Comparison of ENCODE assay signal across 9 cellular contexts in genomic region chrX:53678667-53679066, GRCh38. TPM values are rescaled to one million over a fixed set of nuclear protein-coding genes. Genes with fewer than 3 reads are reported as not detected.
DNase-seq lines count a peak whose midpoint lies in the region; ATAC-seq, FAIRE-seq and TF ChIP-seq lines count a peak whose summit lies in the region.
"Had no signal": no experiment of that assay in that cellular context is flagged by ENCODE, and none has a peak within 500 bp of the region (broad histone marks: within the 10 kb centered on the region; RNA-seq: fewer than 3 reads in every experiment).

No MANE protein-coding gene starts in this region.

- intact Hi-C loops in left colon (cut with DNase I, micrococcal nuclease): no loop called here

- no peaks in the 10 kb centered on the region for H3K9me3 Mint-ChIP-seq in activated naive CD4-positive, alpha-beta T cell treated with anti-CD3 and anti-CD28 coated beads, Interleukin-2, amount 50 U/mL, for 24 hours
- no peaks in the 10 kb centered on the region for H3K9me3 Mint-ChIP-seq in activated naive CD4-positive, alpha-beta T cell treated with anti-CD3 and anti-CD28 coated beads, Interleukin-2, amount 50 U/mL, for 72 hours
- H3K9me3 Mint-ChIP-seq in chondrocyte (ENCODE audit: low read depth): peaks cover 2% of the 10 kb centered on the region
- no peaks in the 10 kb centered on the region for H3K9me3 Mint-ChIP-seq in stimulated activated naive CD8-positive, alpha-beta T cell treated with anti-CD3 and anti-CD28 coated beads, Interleukin-15, amount 100 ng/mL, for 72 hours

- no peak for ATAC-seq in activated naive CD4-positive, alpha-beta T cell treated with anti-CD3 and anti-CD28 coated beads, Interleukin-2, amount 50 U/mL, for 72 hours
- no peak for ATAC-seq in stimulated activated naive CD8-positive, alpha-beta T cell treated with anti-CD3 and anti-CD28 coated beads, Interleukin-15, amount 100 ng/mL, for 72 hours
- ATAC-seq in GM21723 (IDR thresholded peaks at IDR 0.05; ENCODE audit: unreplicated experiment) (no peak), left colon (no peak)

- DNase-seq in activated naive CD4-positive, alpha-beta T cell treated with anti-CD3 and anti-CD28 coated beads, Interleukin-2, amount 50 U/mL, for 72 hours (ENCODE audit: low spot score in 2 of 2): no peak
- DNase-seq in MV-4-11 (lab: John Stamatoyannopoulos, UW): peak; percentile 2
- DNase-seq in chondrocyte (ENCODE audit: low spot score): no peak
- no peak for DNase-seq in stimulated activated naive CD8-positive, alpha-beta T cell treated with anti-CD3 and anti-CD28 coated beads, Interleukin-15, amount 100 ng/mL, for 72 hours
- no peak for DNase-seq in left colon
- no peak for DNase-seq in RCC 7860 (ENCODE audit: low spot score)
- DNase-seq: stimulated activated CD4-positive, alpha-beta T cell treated with anti-CD3 and anti-CD28 coated beads, Interleukin-15, amount 100 ng/mL, for 24 hours had no signal

- H3K27me3 Mint-ChIP-seq in activated naive CD4-positive, alpha-beta T cell treated with anti-CD3 and anti-CD28 coated beads, Interleukin-2, amount 50 U/mL, for 24 hours: no peaks in the 10 kb centered on the region
- H3K27me3 Mint-ChIP-seq in chondrocyte (ENCODE audit: low read depth): no peaks in the 10 kb centered on the region
- no peaks in the 10 kb centered on the region for H3K27me3 Mint-ChIP-seq in stimulated activated naive CD8-positive, alpha-beta T cell treated with anti-CD3 and anti-CD28 coated beads, Interleukin-15, amount 100 ng/mL, for 72 hours

- no peak overlapping the region for H3K27ac Mint-ChIP-seq in activated naive CD4-positive, alpha-beta T cell treated with anti-CD3 and anti-CD28 coated beads, Interleukin-2, amount 50 U/mL, for 24 hours
- peak overlapping the region in 1 of 2 donors; percentile 74 for H3K27ac Mint-ChIP-seq in activated naive CD4-positive, alpha-beta T cell treated with anti-CD3 and anti-CD28 coated beads, Interleukin-2, amount 50 U/mL, for 72 hours
- H3K27ac Mint-ChIP-seq in chondrocyte (ENCODE audit: unreplicated experiment): no peak overlapping the region
- H3K27ac Mint-ChIP-seq in stimulated activated naive CD8-positive, alpha-beta T cell treated with anti-CD3 and anti-CD28 coated beads, Interleukin-15, amount 100 ng/mL, for 72 hours: no peak overlapping the region

- H3K4me1 Mint-ChIP-seq in activated naive CD4-positive, alpha-beta T cell treated with anti-CD3 and anti-CD28 coated beads, Interleukin-2, amount 50 U/mL, for 24 hours: peaks cover 65% of the 10 kb centered on the region
- H3K4me1 Mint-ChIP-seq in chondrocyte (ENCODE audit: low read depth): peaks cover 16% of the 10 kb centered on the region
- peaks cover 62% of the 10 kb centered on the region for H3K4me1 Mint-ChIP-seq in stimulated activated naive CD8-positive, alpha-beta T cell treated with anti-CD3 and anti-CD28 coated beads, Interleukin-15, amount 100 ng/mL, for 72 hours

- peak overlapping the region; percentile 73 for H3K4me3 Mint-ChIP-seq in activated naive CD4-positive, alpha-beta T cell treated with anti-CD3 and anti-CD28 coated beads, Interleukin-2, amount 50 U/mL, for 24 hours
- H3K4me3 Mint-ChIP-seq in chondrocyte (ENCODE audit: unreplicated experiment): no peak overlapping the region
- peak overlapping the region; percentile 22 to 51 for H3K4me3 Mint-ChIP-seq in stimulated activated naive CD8-positive, alpha-beta T cell treated with anti-CD3 and anti-CD28 coated beads, Interleukin-15, amount 100 ng/mL, for 72 hours

- peaks cover 19% of the 10 kb centered on the region for H3K36me3 Mint-ChIP-seq in activated naive CD4-positive, alpha-beta T cell treated with anti-CD3 and anti-CD28 coated beads, Interleukin-2, amount 50 U/mL, for 24 hours
- H3K36me3 Mint-ChIP-seq in activated naive CD4-positive, alpha-beta T cell treated with anti-CD3 and anti-CD28 coated beads, Interleukin-2, amount 50 U/mL, for 72 hours: peaks cover 19 to 38% of the 10 kb centered on the region in 2 donors
- peaks cover 2% of the 10 kb centered on the region for H3K36me3 Mint-ChIP-seq in chondrocyte (ENCODE audit: low read depth)

- FAIRE-seq in RCC 7860 (lab: Jason Lieb, UNC): no peak

- TF ChIP-seq CTCF in chondrocyte (IDR thresholded peaks at IDR 0.05): peak; percentile 39

RNA-seq across cellular contexts. Expression of gene HUWE1, which starts 7.9 kb away (rescaled TPM):
- 100 to 1,000 TPM; 505 to 553 TPM for total RNA-seq in activated naive CD4-positive, alpha-beta T cell treated with anti-CD3 and anti-CD28 coated beads, Interleukin-2, amount 50 U/mL, for 72 hours
- total RNA-seq in chondrocyte: 147 to 219 TPM (median 155 TPM) in 3 replicates
- 100 to 1,000 TPM; 114 to 141 TPM for total RNA-seq in left colon
